ENCODE assay signal across 18 cellular contexts in the genomic region with DNA sequence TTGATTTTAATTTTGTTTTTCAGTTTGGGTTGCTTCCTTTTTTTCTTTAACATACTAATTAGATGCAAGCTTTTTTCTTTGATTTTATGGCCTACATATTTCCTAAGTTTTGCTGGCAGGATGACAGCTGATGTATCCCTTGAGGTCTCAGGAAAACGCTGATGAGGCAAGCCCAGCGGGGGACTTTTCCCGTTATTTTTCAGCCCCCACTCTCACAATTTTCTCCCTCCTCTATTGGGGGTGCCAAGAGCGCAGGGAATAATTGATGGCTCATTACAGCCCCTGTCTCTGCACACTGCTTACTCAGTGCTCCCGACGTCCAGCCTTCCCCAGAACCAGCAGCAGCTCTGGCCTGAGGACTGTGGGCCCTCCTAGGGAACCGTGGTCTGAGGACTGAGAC. TPM values are rescaled to one million over a fixed set of nuclear protein-coding genes. Genes with fewer than 3 reads are reported as not detected.
"Had no signal": no experiment of that assay in that cellular context is flagged by ENCODE, and none has a peak within 500 bp of the region (broad histone marks: within the 10 kb centered on the region; RNA-seq: fewer than 3 reads in every experiment).

No MANE protein-coding gene starts in this region.

- H3K36me3 ChIP-seq: colonic mucosa had no signal

- H3K27me3 Mint-ChIP-seq: activated CD4-positive, alpha-beta memory T cell treated with anti-CD3 and anti-CD28 coated beads for 36 hours had no signal

- ATAC-seq: natural killer cell, upper lobe of right lung had no signal

- H3K4me1 ChIP-seq: colonic mucosa, right atrium auricular region, testis, upper lobe of right lung had no signal

- DNase-seq: activated CD4-positive, alpha-beta memory T cell treated with anti-CD3 and anti-CD28 coated beads for 36 hours; activated naive CD4-positive, alpha-beta T cell; activated T-cell treated with anti-CD3 and anti-CD28 coated beads for 4 hours; brain microvascular endothelial cell; central memory CD4-positive, alpha-beta T cell; colonic mucosa; mesendoderm; natural killer cell; occipital lobe; stimulated activated CD4-positive, alpha-beta T cell treated with anti-CD3 and anti-CD28 coated beads, Interleukin-15, amount 100 ng/mL, for 24 hours; stimulated activated CD4-positive, alpha-beta T cell treated with anti-CD3 and anti-CD28 coated beads, Interleukin-2, amount 100 ng/mL, for 48 hours; stomach; testis had no signal

- H3K9me3 ChIP-seq: colonic mucosa, right atrium auricular region, stomach, testis, upper lobe of right lung had no signal

- H3K27ac ChIP-seq: brain microvascular endothelial cell, colonic mucosa, right atrium auricular region, skin epidermis, stomach, testis, upper lobe of right lung had no signal

- H3K9me3 Mint-ChIP-seq: activated CD4-positive, alpha-beta memory T cell treated with anti-CD3 and anti-CD28 coated beads for 36 hours; activated T-helper 1 cell treated with anti-CD3 and anti-CD28 coated beads, Interleukin-12 subunit alpha, Interleukin-12 subunit beta, Interleukin-2, Interleukin-4 antibody, amounts not matched to agents 30 ng/mL and 10 ng/mL and 1 ng/mL, durations not matched to agents 14 hours and 24 hours and 36 hours; natural killer cell had no signal

- H3K27ac Mint-ChIP-seq: activated CD4-positive, alpha-beta memory T cell treated with anti-CD3 and anti-CD28 coated beads for 36 hours; activated T-helper 1 cell treated with anti-CD3 and anti-CD28 coated beads, Interleukin-12 subunit alpha, Interleukin-12 subunit beta, Interleukin-2, Interleukin-4 antibody, amounts not matched to agents 30 ng/mL and 10 ng/mL and 1 ng/mL, durations not matched to agents 14 hours and 24 hours and 36 hours had no signal

- H3K27me3 ChIP-seq: brain microvascular endothelial cell, colonic mucosa, right atrium auricular region, stomach, testis, upper lobe of right lung had no signal

- H3K36me3 Mint-ChIP-seq: natural killer cell had no signal

- H3K4me3 Mint-ChIP-seq: activated CD4-positive, alpha-beta memory T cell treated with anti-CD3 and anti-CD28 coated beads for 36 hours; activated T-helper 1 cell treated with anti-CD3 and anti-CD28 coated beads, Interleukin-12 subunit alpha, Interleukin-12 subunit beta, Interleukin-2, Interleukin-4 antibody, amounts not matched to agents 30 ng/mL and 10 ng/mL and 1 ng/mL, durations not matched to agents 14 hours and 24 hours and 36 hours; natural killer cell had no signal

- H3K4me1 Mint-ChIP-seq: natural killer cell had no signal

- H3K4me3 ChIP-seq: colonic mucosa, right atrium auricular region, skin epidermis, stomach, testis, upper lobe of right lung had no signal

RNA-seq across cellular contexts. Expression of a gene that starts 38.7 kb away (rescaled TPM):
- total RNA-seq: activated CD4-positive, alpha-beta memory T cell treated with anti-CD3 and anti-CD28 coated beads for 36 hours; T-helper 2 cell treated with Interferon-gamma antibody and Interleukin-4, amounts not matched to agents 100 ng/mL and 5 ng/mL, for 36 hours had no signal
